ENCODE assay signal across 15 cellular contexts in the genomic region with DNA sequence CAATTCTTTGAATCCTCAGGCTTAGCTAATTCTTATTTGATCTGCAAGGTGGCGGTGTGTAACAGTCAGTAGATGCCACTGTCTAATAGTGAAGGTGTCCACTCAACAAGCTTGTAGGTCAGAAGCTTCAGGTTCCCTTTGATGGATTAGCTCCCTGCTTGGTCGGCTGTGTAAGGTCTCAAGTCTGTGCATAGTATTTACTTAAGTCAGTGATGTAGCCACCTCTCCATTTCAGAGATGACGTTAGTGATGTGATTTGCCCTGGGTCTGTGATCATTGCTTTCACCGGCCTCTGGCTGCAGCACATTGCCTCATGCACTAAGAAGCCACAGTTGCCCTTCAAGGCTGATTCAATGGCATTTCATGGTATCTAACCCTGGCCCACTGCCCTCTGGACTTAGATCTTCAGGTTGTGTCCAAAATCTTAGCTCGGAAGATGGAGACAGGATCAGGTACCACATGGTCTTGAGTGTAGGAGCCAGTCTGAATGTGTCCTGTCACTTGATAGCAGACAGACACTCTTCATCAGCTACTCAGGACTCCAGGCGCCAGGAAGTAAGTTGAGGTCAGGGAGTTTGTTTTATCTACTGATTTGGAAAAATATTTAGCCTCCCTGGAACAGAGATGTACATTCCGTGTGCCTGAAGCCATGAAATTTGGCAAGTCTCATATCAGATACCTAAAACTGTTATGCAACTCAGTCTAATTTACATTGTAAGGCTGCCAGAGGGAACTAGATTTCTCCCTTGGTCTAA. TPM values are rescaled to one million over a fixed set of nuclear protein-coding genes. Genes with fewer than 3 reads are reported as not detected.
DNase-seq lines count a peak whose midpoint lies in the region; ATAC-seq, FAIRE-seq and TF ChIP-seq lines count a peak whose summit lies in the region.
"Had no signal": no experiment of that assay in that cellular context is flagged by ENCODE, and none has a peak within 500 bp of the region (broad histone marks: within the 10 kb centered on the region; RNA-seq: fewer than 3 reads in every experiment).

No MANE protein-coding gene starts in this region.

- H3K36me3 ChIP-seq in HepG2 (replicated peaks in 1 of 2; ENCODE audit: control insufficient read depth in 1 of 2, insufficient read depth in 2 of 2, low read length in 2 of 2) (no peaks in the 10 kb centered on the region), spleen (no peaks in the 10 kb centered on the region)
- H3K36me3 ChIP-seq: HAP-1 had no signal

- H3K4me1 ChIP-seq in HepG2 (ENCODE audit: insufficient read depth, low read length) (peaks cover 40% of the 10 kb centered on the region), spleen (no peaks in the 10 kb centered on the region)

- POLR2A ChIA-PET in HepG2 (lab: Yijun Ruan, JAX), result no interaction called here

- no peak for TF ChIP-seq POLR2A in HepG2 (IDR thresholded peaks at IDR 0.05; ENCODE audit: insufficient read depth in 1 of 2, low read depth in 2 of 2, low read length in 2 of 2)
- no peak for TF ChIP-seq POLR2A in spleen (IDR thresholded peaks at IDR 0.05)

- H3K27ac ChIP-seq in HepG2 (ENCODE audit: extremely low read length, insufficient read depth, low read length) (no peak overlapping the region), spleen (no peak overlapping the region)

- CTCF ChIA-PET in HepG2 (lab: Yijun Ruan, JAX; ENCODE audit: low intra/inter-chr PET ratio, low total read pairs), result no interaction called here

- peak; percentile 72 for ATAC-seq in HepG2
- no peak for ATAC-seq in GM21529 (IDR thresholded peaks at IDR 0.05; ENCODE audit: unreplicated experiment)

- 18% methylated on average over 7 of the region's 7 CpGs for WGBS in HepG2 (ENCODE audit: low lambda C conversion rate)
- 83 to 91% (median 86%) methylated on average over 7 of the region's 7 CpGs for WGBS in spleen, 5 donors

- in situ Hi-C loops in HepG2 (cut with HindIII; ENCODE audit: extremely low pct_ligation_motif_present, low pct_unique_long_range_greater_than_20kb), result no loop called here

- peak; percentile 23 for DNase-seq in AG20443 (ENCODE audit: low spot score)
- peak; percentile 46 for DNase-seq in M059J (ENCODE audit: low read depth)
- peak; percentile 28 for DNase-seq in choroid plexus epithelial cell (ENCODE audit: low read depth)
- peak; percentile 31 for DNase-seq in HepG2 (ENCODE audit: low spot score)
- DNase-seq in spleen, result no peak
- DNase-seq in COLO829 (ENCODE audit: low spot score), result no peak
- DNase-seq in posterior vena cava (ENCODE audit: low spot score), result no peak
- DNase-seq: activated effector memory CD4-positive, alpha-beta T cell treated with Interleukin-2 at 50 U/mL for 16 hours; anterior cingulate cortex; mesendoderm; NCI-H1930; stimulated activated naive CD4-positive, alpha-beta T cell treated with Interleukin-2 at 50 U/mL for 16 hours had no signal

- TF ChIP-seq RAD21 in HepG2 (CRISPR knock-in tag; IDR thresholded peaks at IDR 0.05), result no peak

- TF ChIP-seq CTCF in choroid plexus epithelial cell (conservative IDR thresholded peaks at IDR 0.05; ENCODE audit: low read depth, low read length), result no peak
- peak; percentile 43 for TF ChIP-seq CTCF in HepG2 (CRISPR knock-in tag; IDR thresholded peaks at IDR 0.05)
- TF ChIP-seq CTCF in spleen (IDR thresholded peaks at IDR 0.05 in 8 of 11, conservative IDR thresholded peaks at IDR 0.05 in 3 of 11), result no peak

- no peaks in the 10 kb centered on the region for H3K79me2 ChIP-seq in HepG2 (ENCODE audit: insufficient read depth, low read length)

- no peak for TF ChIP-seq EP300 in HepG2 (IDR thresholded peaks at IDR 0.05; ENCODE audit: low read depth in 2 of 2, low read length in 2 of 2)
- no peak for TF ChIP-seq EP300 in HepG2 (CRISPR knock-in tag; IDR thresholded peaks at IDR 0.05; ENCODE audit: borderline replicate concordance)

- no peaks in the 10 kb centered on the region for H3K9me3 ChIP-seq in HepG2 (ENCODE audit: low read length)
- H3K9me3 ChIP-seq in spleen, result no peaks in the 10 kb centered on the region
- H3K9me3 ChIP-seq: HAP-1 had no signal

- FAIRE-seq in HepG2 (lab: Jason Lieb, UNC), result no peak

- H4K20me1 ChIP-seq in HepG2 (ENCODE audit: insufficient read depth, low read length), result no peaks in the 10 kb centered on the region

- H3K4me3 ChIP-seq in choroid plexus epithelial cell (ENCODE audit: low read depth, low read length) (no peak overlapping the region), HepG2 (replicated peaks in 1 of 3; ENCODE audit: insufficient read depth in 1 of 3, low read depth in 2 of 3, low read length in 3 of 3) (no peak overlapping the region), spleen (no peak overlapping the region)
- H3K4me3 ChIP-seq: HAP-1, smooth muscle cell had no signal

- H3K27me3 ChIP-seq in HepG2 (ENCODE audit: control insufficient read depth in 1 of 2, insufficient read depth in 2 of 2, low read length in 2 of 2) (no peaks in the 10 kb centered on the region), spleen (replicated peaks in 1 of 7) (no peaks in the 10 kb centered on the region)

- intact Hi-C loops in HepG2 (cut with micrococcal nuclease; ENCODE audit: unreplicated experiment), result no loop called here
- intact Hi-C loops in spleen (cut with DNase I; ENCODE audit: low total_unique reads), result no loop called here
- intact Hi-C loops in posterior vena cava (cut with DNase I), result no loop called here

- H3K9ac ChIP-seq in HepG2 (ENCODE audit: insufficient read depth, low read depth, low read length), result no peak overlapping the region

- H2AFZ ChIP-seq in HepG2 (ENCODE audit: low read length), result no peak overlapping the region

- no TSS peak for BruUV-seq in HepG2 (replicated peaks; lab: Mats Ljungman, UMichigan)

- no peak overlapping the region for H3K4me2 ChIP-seq in HepG2 (ENCODE audit: low read depth, low read length)
- H3K4me2 ChIP-seq: smooth muscle cell had no signal

TF ChIP-seq in HepG2, 621 proteins besides CTCF, POLR2A, EP300 and RAD21 (continues in another document):
- TF ChIP-seq RAD51 (IDR thresholded peaks at IDR 0.05; ENCODE audit: borderline replicate concordance) (no peak), ZSCAN25 (CRISPR knock-in tag; IDR thresholded peaks at IDR 0.05) (no peak), NFE2 (CRISPR knock-in tag; IDR thresholded peaks at IDR 0.05) (no peak), SOX13 (IDR thresholded peaks at IDR 0.05) (no peak), SOX13 (CRISPR knock-in tag; conservative IDR thresholded peaks at IDR 0.05 in 1 of 2, IDR thresholded peaks at IDR 0.05 in 1 of 2) (no peak), FIP1L1 (IDR thresholded peaks at IDR 0.05; ENCODE audit: borderline replicate concordance, insufficient read depth, low read depth, low read length) (no peak)
- TF ChIP-seq, protein P1, sequence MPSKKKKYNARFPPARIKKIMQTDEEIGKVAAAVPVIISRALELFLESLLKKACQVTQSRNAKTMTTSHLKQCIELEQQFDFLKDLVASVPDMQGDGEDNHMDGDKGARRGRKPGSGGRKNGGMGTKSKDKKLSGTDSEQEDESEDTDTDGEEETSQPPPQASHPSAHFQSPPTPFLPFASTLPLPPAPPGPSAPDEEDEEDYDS (CRISPR knock-in tag; IDR thresholded peaks at IDR 0.05), result no peak
- TF ChIP-seq, protein P2, sequence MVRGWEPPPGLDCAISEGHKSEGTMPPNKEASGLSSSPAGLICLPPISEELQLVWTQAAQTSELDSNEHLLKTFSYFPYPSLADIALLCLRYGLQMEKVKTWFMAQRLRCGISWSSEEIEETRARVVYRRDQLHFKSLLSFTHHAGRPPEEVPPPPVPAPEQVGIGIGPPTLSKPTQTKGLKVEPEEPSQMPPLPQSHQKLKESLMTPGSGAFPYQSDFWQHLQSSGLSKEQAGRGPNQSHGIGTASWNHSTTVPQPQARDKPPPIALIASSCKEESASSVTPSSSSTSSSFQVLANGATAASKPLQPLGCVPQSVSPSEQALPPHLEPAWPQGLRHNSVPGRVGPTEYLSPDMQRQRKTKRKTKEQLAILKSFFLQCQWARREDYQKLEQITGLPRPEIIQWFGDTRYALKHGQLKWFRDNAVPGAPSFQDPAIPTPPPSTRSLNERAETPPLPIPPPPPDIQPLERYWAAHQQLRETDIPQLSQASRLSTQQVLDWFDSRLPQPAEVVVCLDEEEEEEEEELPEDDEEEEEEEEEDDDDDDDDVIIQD (CRISPR knock-in tag; IDR thresholded peaks at IDR 0.05; ENCODE audit: low read depth), result no peak

RNA-seq across cellular contexts. Expression of a gene that starts 42.9 kb away (rescaled TPM):
- total RNA-seq in M059J (2014; rRNA removed; shearing (Covaris generic)), result 243 and 612 TPM in 2 replicates
- total RNA-seq in HepG2 (2016; rRNA removed; fragmentation: Illumina TruSeq; extraction: Trizol) (693 and 1,107 TPM in 2 replicates), spleen (100 to 1,000 TPM; 166 to 262 (median 199) TPM), posterior vena cava (100 to 1,000 TPM; 151 to 179 TPM)
- total RNA-seq in HepG2 (2016; cell fraction: cytosol; rRNA removed; fragmentation: Illumina TruSeq; extraction: Trizol; ENCODE audit: low read depth), result 104 and 117 TPM in 2 replicates
- total RNA-seq in HepG2 (2016; cell fraction: insoluble cytoplasmic fraction; rRNA removed; fragmentation: Illumina TruSeq; extraction: Trizol), result 685 and 1,185 TPM in 2 replicates
- total RNA-seq in HepG2 (2016; cell fraction: membrane; rRNA removed; fragmentation: Illumina TruSeq; extraction: Trizol), result 142 and 153 TPM in 2 replicates
- total RNA-seq in HepG2 (2016; cell fraction: nucleus; rRNA removed; fragmentation: Illumina TruSeq; extraction: Trizol), result 256 and 257 TPM in 2 replicates
- polyA plus RNA-seq in HepG2 (2011; rRNA removed) (113 and 182 TPM in 2 replicates), spleen (100 to 1,000 TPM; 157 to 252 (median 231) TPM)
- 33.5 and 65.0 TPM in 2 replicates for polyA plus RNA-seq in HepG2 (2011; cell fraction: cytosol; rRNA removed)
- polyA plus RNA-seq in HepG2 (2011; cell fraction: nucleus; rRNA removed), result 30.4 and 38.9 TPM in 2 replicates
- 190 and 260 TPM in 2 replicates for polyA plus RNA-seq in HepG2 (2012)
- polyA plus RNA-seq in HepG2 (2016; cell fraction: cytosol; fragmentation: Illumina TruSeq; extraction: Trizol; ENCODE audit: low read depth), result 120 and 131 TPM in 2 replicates
- polyA plus RNA-seq in HepG2 (2016; cell fraction: insoluble cytoplasmic fraction; fragmentation: Illumina TruSeq; extraction: Trizol; ENCODE audit: low read depth), result 1,199 and 1,366 TPM in 2 replicates
- polyA plus RNA-seq in HepG2 (2016; cell fraction: membrane; fragmentation: Illumina TruSeq; extraction: Trizol; ENCODE audit: low read depth), result 144 and 151 TPM in 2 replicates
- 446 and 467 TPM in 2 replicates for polyA plus RNA-seq in HepG2 (2016; cell fraction: nucleus; fragmentation: Illumina TruSeq; extraction: Trizol; ENCODE audit: insufficient read depth, low read depth)
- polyA minus RNA-seq in HepG2 (2011; rRNA and poly(A)+ RNA removed; ENCODE audit: low replicate concordance), result 24.7 and 28.7 TPM in 2 replicates
- 45.4 and 50.6 TPM in 2 replicates for polyA minus RNA-seq in HepG2 (2011; cell fraction: cytosol; rRNA and poly(A)+ RNA removed)
- 145 and 207 TPM in 2 replicates for polyA minus RNA-seq in HepG2 (2011; cell fraction: nucleus; rRNA and poly(A)+ RNA removed)

Comparison
In these comparisons a context has a peak if more than half of its experiments do, and no peak if none do; other contexts are left out.
1. DNase-seq: peak in AG20443 (single experiment), M059J (single experiment), choroid plexus epithelial cell (single experiment) and HepG2 (single experiment); none in spleen (single experiment), COLO829 (single experiment) and posterior vena cava (single experiment).